ENCODE assay signal across 16 cellular contexts in the genomic region with DNA sequence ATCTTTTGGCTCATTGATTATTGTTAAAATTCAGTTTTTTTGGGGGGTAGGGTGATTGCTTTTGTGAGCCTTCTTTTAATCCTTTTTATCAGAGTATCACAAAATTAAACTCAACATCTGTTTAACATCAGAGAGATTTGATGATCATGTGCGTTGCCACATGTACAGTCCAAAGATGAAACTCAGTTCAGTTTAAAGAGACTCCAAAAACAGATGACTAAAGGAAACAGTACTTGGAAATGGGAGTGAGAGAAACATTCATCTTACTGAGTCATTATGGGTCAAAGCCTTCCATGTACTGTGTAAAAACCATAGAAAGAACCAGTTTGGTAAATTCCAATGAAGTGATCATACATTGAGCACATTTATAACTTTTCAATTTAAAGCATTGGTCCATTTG. TPM values are rescaled to one million over a fixed set of nuclear protein-coding genes. Genes with fewer than 3 reads are reported as not detected.
DNase-seq lines count a peak whose midpoint lies in the region; ATAC-seq and TF ChIP-seq lines count a peak whose summit lies in the region.
"Had no signal": no experiment of that assay in that cellular context is flagged by ENCODE, and none has a peak within 500 bp of the region (broad histone marks: within the 10 kb centered on the region; RNA-seq: fewer than 3 reads in every experiment).

No MANE protein-coding gene starts in this region.

- H3K27me3 ChIP-seq in body of pancreas (no peaks in the 10 kb centered on the region), spleen (replicated peaks in 1 of 7) (no peaks in the 10 kb centered on the region)
- H3K27me3 ChIP-seq: SJCRH30 had no signal

- H3K4me1 ChIP-seq in body of pancreas = no peaks in the 10 kb centered on the region
- H3K4me1 ChIP-seq in spleen = no peaks in the 10 kb centered on the region
- H3K4me1 ChIP-seq: Caco-2, SJCRH30 had no signal

- WGBS in body of pancreas, 2 donors = 71 to 73% methylated on average over 1 of the region's 1 CpG
- 57 to 81% (median 76%) methylated on average over 1 of the region's 1 CpG for WGBS in spleen, 5 donors

- H3K27ac ChIP-seq in body of pancreas = no peak overlapping the region
- no peak overlapping the region for H3K27ac ChIP-seq in spleen
- H3K27ac ChIP-seq: SJCRH30 had no signal

- no peak for TF ChIP-seq POLR2A in body of pancreas (IDR thresholded peaks at IDR 0.05)
- no peak for TF ChIP-seq POLR2A in spleen (IDR thresholded peaks at IDR 0.05)

- intact Hi-C loops in body of pancreas (cut with DNase I) (no loop called here), spleen (cut with DNase I; ENCODE audit: low total_unique reads) (no loop called here)

- ATAC-seq in body of pancreas = peak; percentile 33
- no peak for ATAC-seq in GM19023 (IDR thresholded peaks at IDR 0.05; ENCODE audit: unreplicated experiment)
- ATAC-seq: left lobe of liver had no signal

- DNase-seq in A172 (ENCODE audit: low spot score) (peak; percentile 16), HFF-Myc (ENCODE audit: extremely low read depth, low read depth) (peak; percentile 51), body of pancreas (no peak), iris pigment epithelial cell (ENCODE audit: low read depth) (peak; percentile 67), NCI-H1092 treated with DMSO at 0.1 percent for 48 hours (lab: John Stamatoyannopoulos, UW) (no peak), DMS153 treated with DMSO at 0.1 percent for 48 hours (lab: John Stamatoyannopoulos, UW; ENCODE audit: unreplicated experiment) (no peak), spleen (no peak)
- DNase-seq: activated CD4-positive, alpha-beta T cell treated with anti-CD3 and anti-CD28 coated beads, Interleukin-2, amount 50 U/mL, for 48 hours; Caco-2; hippocampal formation; naive B cell; NCI-H1092; SJCRH30; stimulated activated CD4-positive, alpha-beta T cell treated with anti-CD3 and anti-CD28 coated beads, Interleukin-4, amount 100 ng/mL, for 4 hours had no signal

- no peak for TF ChIP-seq CTCF in HFF-Myc (IDR thresholded peaks at IDR 0.05; ENCODE audit: low read depth, low read length, missing control alignments)
- no peak for TF ChIP-seq CTCF in body of pancreas (IDR thresholded peaks at IDR 0.05)
- no peak for TF ChIP-seq CTCF in spleen (IDR thresholded peaks at IDR 0.05 in 8 of 11, conservative IDR thresholded peaks at IDR 0.05 in 3 of 11)

- H3K9me3 ChIP-seq in body of pancreas (no peaks in the 10 kb centered on the region), spleen (no peaks in the 10 kb centered on the region)
- H3K9me3 ChIP-seq: Caco-2, SJCRH30 had no signal

- H3K4me3 ChIP-seq in HFF-Myc (replicated peaks; ENCODE audit: low read depth, low read length) (no peak overlapping the region), body of pancreas (no peak overlapping the region), spleen (no peak overlapping the region)
- H3K4me3 ChIP-seq: SJCRH30 had no signal

- H3K36me3 ChIP-seq in body of pancreas (replicated peaks in 1 of 2; ENCODE audit: insufficient read depth in 1 of 2, low read depth in 2 of 2) (no peaks in the 10 kb centered on the region), spleen (no peaks in the 10 kb centered on the region)
- H3K36me3 ChIP-seq: SJCRH30 had no signal

RNA-seq across cellular contexts. Expression of gene LYPD6, which starts 53.0 kb away (rescaled TPM):
- 22.7 and 40.4 TPM in 2 replicates for total RNA-seq in A172 (2014; rRNA removed; shearing (Covaris generic))
- total RNA-seq in body of pancreas = 1 to 10 TPM in 1 of 2 donors, under 1 TPM in 1; 0.99 to 2.9 TPM
- total RNA-seq in spleen = 1 to 10 TPM in 4 of 7 donors, under 1 TPM in 3; 0.35 to 2.3 (median 1.0) TPM
- polyA plus RNA-seq in spleen = under 1 TPM; 0.05 to 0.16 (median 0.09) TPM

Comparison
In these comparisons a context has a peak if more than half of its experiments do, and no peak if none do; other contexts are left out.
1. DNase-seq: peak in A172 (single experiment), HFF-Myc (single experiment) and iris pigment epithelial cell (single experiment); none in body of pancreas (0 of 4), NCI-H1092 treated with DMSO at 0.1 percent for 48 hours (single experiment), DMS153 treated with DMSO at 0.1 percent for 48 hours (single experiment) and spleen (single experiment).